Comparison of ENCODE assay signal across 8 cellular contexts in the genomic region with DNA sequence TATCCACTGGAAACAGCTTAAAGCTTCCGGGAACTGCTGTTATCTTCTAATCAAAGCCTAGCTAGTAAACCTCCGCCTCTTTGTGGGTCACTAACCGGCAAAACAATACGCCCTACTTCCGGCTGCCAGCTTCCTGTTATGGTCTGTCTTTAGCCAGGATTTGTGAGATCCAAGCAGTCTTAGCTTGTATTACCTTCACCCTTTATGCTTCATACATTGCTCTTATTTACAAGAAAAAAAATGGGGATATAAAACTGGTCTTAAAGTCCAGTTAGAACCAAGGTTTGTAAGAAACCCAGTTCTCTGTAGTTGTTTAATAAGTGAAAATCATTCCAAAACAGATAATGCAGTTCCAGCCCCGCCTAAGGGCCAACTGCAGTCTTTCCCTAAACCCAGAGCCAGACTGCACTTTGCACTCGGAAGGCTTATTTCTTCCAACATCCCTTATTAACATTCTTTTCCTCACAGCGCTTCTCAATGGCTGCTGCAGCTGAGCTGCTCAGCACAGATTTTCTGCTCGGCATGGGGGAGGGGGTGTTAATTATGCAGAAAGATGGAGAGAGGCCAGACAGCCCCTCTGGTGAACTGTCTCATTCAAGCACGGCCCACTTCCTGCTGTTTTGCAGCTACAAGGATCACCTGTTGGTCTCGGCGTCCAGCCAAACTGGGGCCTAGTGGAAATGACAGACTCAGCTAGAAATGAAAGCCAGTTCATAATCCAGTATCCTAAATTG.
DNase-seq lines count a peak whose midpoint lies in the region; ATAC-seq and TF ChIP-seq lines count a peak whose summit lies in the region.

No MANE protein-coding gene starts in this region.

- peak overlapping the region; percentile 46 to 73 for H3K4me3 Mint-ChIP-seq in H9
- peak overlapping the region; percentile 68 for H3K4me3 Mint-ChIP-seq in activated CD4-positive, alpha-beta T cell treated with anti-CD3 and anti-CD28 coated beads for 36 hours

- H3K4me1 ChIP-seq in H9 (ENCODE audit: insufficient read depth, low read length): peaks cover 10% of the 10 kb centered on the region; the same call in 1 of the 2 replicates

- H3K9me3 Mint-ChIP-seq in H9: no peaks in the 10 kb centered on the region
- H3K9me3 Mint-ChIP-seq in activated CD4-positive, alpha-beta T cell treated with anti-CD3 and anti-CD28 coated beads for 36 hours (ENCODE audit: low read depth): peaks cover 3% of the 10 kb centered on the region

- H2BK15ac ChIP-seq in H9 (ENCODE audit: low read depth, low read length): no peak overlapping the region

- no peaks in the 10 kb centered on the region for H3K27me3 Mint-ChIP-seq in H9 (ENCODE audit: low read depth)
- H3K27me3 Mint-ChIP-seq in activated CD4-positive, alpha-beta T cell treated with anti-CD3 and anti-CD28 coated beads for 36 hours: no peaks in the 10 kb centered on the region

- H3K4ac ChIP-seq in H9 (ENCODE audit: low read depth, low read length): no peak overlapping the region

- H4K20me1 ChIP-seq in H9 (ENCODE audit: control insufficient read depth, insufficient read depth, insufficient read length): no peaks in the 10 kb centered on the region

- H3K36me3 Mint-ChIP-seq in H9 (ENCODE audit: insufficient read depth in 1 of 3, low read depth in 3 of 3): no peaks in the 10 kb centered on the region
- H3K36me3 Mint-ChIP-seq in activated CD4-positive, alpha-beta T cell treated with anti-CD3 and anti-CD28 coated beads for 36 hours (ENCODE audit: low read depth): peaks cover 26% of the 10 kb centered on the region

- no peak overlapping the region for H3K23ac ChIP-seq in H9 (ENCODE audit: insufficient read length, low read depth, low read length)

- DNase-seq in COLO829 (ENCODE audit: low spot score): peak; percentile 43
- peak; percentile 81 for DNase-seq in H9
- DNase-seq in NCI-H1694 (lab: John Stamatoyannopoulos, UW): peak; percentile 96
- DNase-seq in activated CD4-positive, alpha-beta T cell treated with anti-CD3 and anti-CD28 coated beads for 36 hours: peak; percentile 87
- DNase-seq in cerebellum (ENCODE audit: low spot score): peak; percentile 58
- DNase-seq in left lobe of liver (ENCODE audit: low spot score): peak; percentile 86
- DNase-seq in stimulated activated CD4-positive, alpha-beta T cell treated with anti-CD3 and anti-CD28 coated beads, Interleukin-1b, Interleukin-23, amount 100 ng/mL, for 1 hour (ENCODE audit: low read depth in 2 of 2): peak; percentile 8 to 54
- DNase-seq in RKO (ENCODE audit: low spot score): no peak

- H2BK120ac ChIP-seq in H9 (ENCODE audit: low read depth, low read length, poor library complexity, severe bottlenecking): no peak overlapping the region

- no peak overlapping the region for H3K56ac ChIP-seq in H9 (ENCODE audit: insufficient read length, low read depth, low read length)

- H3T11ph ChIP-seq in H9 (ENCODE audit: low read length): no peak overlapping the region

- H3K14ac ChIP-seq in H9 (ENCODE audit: insufficient read depth, low read length): no peak overlapping the region

- peak; percentile 90 for ATAC-seq in activated CD4-positive, alpha-beta T cell treated with anti-CD3 and anti-CD28 coated beads for 36 hours
- peak; percentile 82 for ATAC-seq in left lobe of liver

- H3K9me3 ChIP-seq in H9 (ENCODE audit: control insufficient read depth, low read depth, low read length): no peaks in the 10 kb centered on the region

- H4K8ac ChIP-seq in H9 (replicated peaks; ENCODE audit: insufficient read length, low read depth, low read length): no peak overlapping the region

- peaks cover 36 to 52% of the 10 kb centered on the region in 2 experiments for H3K4me1 Mint-ChIP-seq in H9
- H3K4me1 Mint-ChIP-seq in activated CD4-positive, alpha-beta T cell treated with anti-CD3 and anti-CD28 coated beads for 36 hours: peaks cover 68% of the 10 kb centered on the region

- H3K27me3 ChIP-seq in H9 (ENCODE audit: insufficient read depth, low read length): no peaks in the 10 kb centered on the region

- CTCF ChIA-PET in activated CD4-positive, alpha-beta T cell treated with anti-CD3 and anti-CD28 coated beads for 36 hours (lab: Charles Lee): interaction anchor here (0.9 to 2.1 kb wide), 2 partner anchors 10 to 521 kb away, joined by 3 to 19 read pairs; no protein-coding TSS in a partner anchor

- TF ChIP-seq CTCF in H9 (conservative IDR thresholded peaks at IDR 0.05): no peak

- H4K91ac ChIP-seq in H9 (ENCODE audit: insufficient read length, low read depth, low read length): no peak overlapping the region

- no peaks in the 10 kb centered on the region for H3K79me1 ChIP-seq in H9 (ENCODE audit: insufficient read depth, low read depth, low read length, poor library complexity, severe bottlenecking)

- no peaks in the 10 kb centered on the region for H3K79me2 ChIP-seq in H9 (ENCODE audit: insufficient read depth, low read length)

- H3K9ac ChIP-seq in H9 (ENCODE audit: extremely low read depth, insufficient read length, low read length): no peak overlapping the region

- H3K27ac ChIP-seq in H9 (ENCODE audit: insufficient read length, low read depth, low read length): peak overlapping the region; percentile 51

- POLR2A ChIA-PET in activated CD4-positive, alpha-beta T cell treated with anti-CD3 and anti-CD28 coated beads for 36 hours (lab: Charles Lee): interaction anchor here (0.6 kb wide), 2 partner anchors 522 to 882 kb away, joined by 3 to 5 read pairs; no protein-coding TSS in a partner anchor

- H2BK12ac ChIP-seq in H9 (ENCODE audit: insufficient read length, low read depth, low read length): no peak overlapping the region

- no peak overlapping the region for H2BK20ac ChIP-seq in H9 (ENCODE audit: low read depth, low read length, poor library complexity, severe bottlenecking)

- H3K23me2 ChIP-seq in H9 (ENCODE audit: insufficient read length, low read depth, low read length, poor library complexity, severe bottlenecking): no peaks in the 10 kb centered on the region

- no peak overlapping the region for H3K18ac ChIP-seq in H9 (ENCODE audit: insufficient read length, low read depth, low read length)

- intact Hi-C loops in activated CD4-positive, alpha-beta T cell treated with anti-CD3 and anti-CD28 coated beads for 36 hours (cut with DNase I, micrococcal nuclease): loop anchor here (2.0 to 5.0 kb wide), 2 partner anchors 366 to 369 kb away; a partner anchor contains a TSS

- no peak overlapping the region for H4K5ac ChIP-seq in H9 (ENCODE audit: insufficient read length, low read depth, low read length)

- H2BK5ac ChIP-seq in H9 (ENCODE audit: insufficient read length, low read length): no peak overlapping the region

- peak overlapping the region; percentile 62 for H3K4me2 ChIP-seq in H9 (ENCODE audit: insufficient read depth, insufficient read length, low read length)

- H2AK5ac ChIP-seq in H9 (ENCODE audit: insufficient read length, low read length): no peak overlapping the region

- peak overlapping the region; percentile 88 to 99 (median 98) for H3K27ac Mint-ChIP-seq in H9
- H3K27ac Mint-ChIP-seq in activated CD4-positive, alpha-beta T cell treated with anti-CD3 and anti-CD28 coated beads for 36 hours: peak overlapping the region; percentile 94

- no CpG with 5 or more reads among the region's 12 CpGs for WGBS in H9 (ENCODE audit: extremely low coverage, insufficient read length, low lambda C conversion rate)

- no peak overlapping the region for H2AFZ ChIP-seq in H9 (ENCODE audit: low read length)
